8 cellular contexts compared by ENCODE assay signal in the genomic region with DNA sequence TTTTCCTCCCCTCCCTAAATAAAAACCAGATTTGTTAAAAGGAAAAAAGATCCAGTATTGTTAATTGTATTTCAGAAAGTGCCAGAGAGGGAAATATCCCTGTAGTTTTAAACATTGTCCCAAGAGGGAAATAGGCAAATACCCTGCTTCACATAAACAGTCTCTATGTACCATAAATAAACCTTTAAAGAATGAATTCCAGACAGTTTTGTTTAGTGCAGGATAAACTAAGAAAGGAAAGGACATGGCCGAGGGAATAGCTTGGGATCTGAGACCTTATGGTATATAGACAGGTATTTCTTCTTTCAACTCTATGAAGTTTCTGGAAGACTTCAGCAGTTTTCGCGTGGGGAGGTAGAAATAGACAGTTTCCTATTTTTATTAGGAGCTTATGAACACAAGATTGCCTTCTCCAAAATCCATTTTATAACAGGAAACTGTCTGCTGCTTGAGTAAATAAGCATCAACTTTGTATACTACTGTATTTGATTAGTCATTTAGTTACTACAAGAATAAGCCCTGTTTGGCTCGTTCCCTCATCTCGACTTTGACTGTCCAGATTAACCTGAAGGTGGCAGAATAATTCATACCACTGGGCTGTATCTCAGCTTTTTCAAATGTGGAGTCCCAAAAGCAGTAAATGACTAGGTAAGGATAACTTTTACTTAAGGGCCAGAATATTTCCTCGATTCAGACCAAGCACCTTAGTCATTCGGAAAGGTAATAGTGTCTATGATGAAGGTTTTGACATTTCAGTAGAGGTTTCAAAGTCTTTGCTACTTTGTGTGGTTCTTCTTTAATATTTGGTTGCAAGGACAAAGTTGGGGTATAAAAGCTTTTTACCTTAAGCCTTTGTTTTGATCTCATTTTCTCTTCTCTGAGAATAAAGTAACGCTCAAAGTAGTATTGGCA.
A peak's percentile ranks its signal among the peaks of the same experiment; 100 is the strongest.
DNase-seq lines count a peak whose midpoint lies in the region; ATAC-seq and TF ChIP-seq lines count a peak whose summit lies in the region.

No MANE protein-coding gene starts in this region.

- TF ChIP-seq CTCF in psoas muscle (IDR thresholded peaks at IDR 0.05), result peak; percentile 56

- intact Hi-C loops in psoas muscle (cut with DNase I), result loop anchor here (2.0 to 10.0 kb wide), 3 partner anchors 63 to 213 kb away; a partner anchor contains a TSS

- peak; percentile 69 to 93 (median 86) for ATAC-seq in psoas muscle

- H3K27me3 ChIP-seq in psoas muscle (ENCODE audit: insufficient read depth in 3 of 3, low read length in 2 of 3), result no peaks in the 10 kb centered on the region

- H3K9me3 ChIP-seq in psoas muscle, result no peaks in the 10 kb centered on the region

- peaks cover 11 to 51% of the 10 kb centered on the region in 2 donors for H3K36me3 ChIP-seq in psoas muscle (ENCODE audit: insufficient read depth in 1 of 2, low read depth in 1 of 2)

- peak overlapping the region; percentile 66 for H3K27ac ChIP-seq in psoas muscle

- 53 to 64% (median 57%) methylated on average over 8 of the region's 8 CpGs for WGBS in psoas muscle, 3 donors

- no peak overlapping the region for H3K4me3 ChIP-seq in psoas muscle

- DNase-seq in NCI-H1092 treated with DMSO at 0.1 percent for 48 hours (lab: John Stamatoyannopoulos, UW) (peak; percentile 41), NCI-H1092 (lab: John Stamatoyannopoulos, UW) (no peak), SW480 (ENCODE audit: low spot score) (peak; percentile 19), fibroblast of the conjunctiva (ENCODE audit: low read depth) (peak; percentile 61), psoas muscle (no peak), NCI-H187 treated with DMSO at 0.1 percent for 48 hours (lab: John Stamatoyannopoulos, UW) (no peak), NCI-H2107 treated with DMSO at 0.1 percent for 48 hours (lab: John Stamatoyannopoulos, UW; ENCODE audit: unreplicated experiment) (no peak)
- no peak for DNase-seq in stimulated activated CD4-positive, alpha-beta T cell treated with anti-CD3 and anti-CD28 coated beads, Interleukin-15, amount 100 ng/mL, for 24 hours

- H3K4me1 ChIP-seq in psoas muscle, result peaks cover 48% of the 10 kb centered on the region

Comparison
In these comparisons a context has a peak if more than half of its experiments do, and no peak if none do; other contexts are left out.
1. DNase-seq: peak in NCI-H1092 treated with DMSO at 0.1 percent for 48 hours (single experiment), SW480 (single experiment) and fibroblast of the conjunctiva (single experiment); none in NCI-H1092 (single experiment), psoas muscle (0 of 2), NCI-H187 treated with DMSO at 0.1 percent for 48 hours (single experiment), stimulated activated CD4-positive, alpha-beta T cell treated with anti-CD3 and anti-CD28 coated beads, Interleukin-15, amount 100 ng/mL, for 24 hours (single experiment) and NCI-H2107 treated with DMSO at 0.1 percent for 48 hours (single experiment).